Comparison of ENCODE assay signal across 8 cellular contexts in genomic region chr18:79396431-79397287, GRCh38. TPM values are rescaled to one million over a fixed set of nuclear protein-coding genes. Genes with fewer than 3 reads are reported as not detected.
A peak's percentile ranks its signal among the peaks of the same experiment; 100 is the strongest.
DNase-seq lines count a peak whose midpoint lies in the region; ATAC-seq, FAIRE-seq and TF ChIP-seq lines count a peak whose summit lies in the region.

No MANE protein-coding gene starts in this region.

- H3K27me3 ChIP-seq in GM12878 (replicated peaks in 1 of 2; ENCODE audit: control insufficient read depth in 2 of 2, insufficient read depth in 2 of 2, low read length in 1 of 2) = peaks cover 2 to 21% of the 10 kb centered on the region in 2 experiments; a peak in 3 of 4 replicates

- no TSS peak for BruUV-seq in GM12878 (replicated peaks; lab: Mats Ljungman, UMichigan)

- intact Hi-C loops in GM12878 (cut with micrococcal nuclease; ENCODE audit: unreplicated experiment) = loop anchor here (5.0 kb wide), 2 partner anchors 71 to 131 kb away; no protein-coding TSS in a partner anchor

- FAIRE-seq in GM19239 (lab: Jason Lieb, UNC) (peak; percentile 33), GM12878 (lab: Jason Lieb, UNC) (no peak)

- no peaks in the 10 kb centered on the region for H4K20me1 ChIP-seq in GM12878 (ENCODE audit: control insufficient read depth, insufficient read depth)

- POLR2A ChIA-PET in GM12878 (lab: Charles Lee) = interaction anchor here (0.6 to 1.5 kb wide), 4 partner anchors 9 to 127 kb away, joined by 3 to 9 read pairs (median 4); no protein-coding TSS in a partner anchor

- H3K9me3 ChIP-seq in GM12878 (replicated peaks; ENCODE audit: control insufficient read depth, insufficient read depth, low read length) = no peaks in the 10 kb centered on the region

- WGBS in GM12878 (ENCODE audit: insufficient coverage, insufficient replicate concordance, low lambda C conversion rate, missing lambda C conversion rate) = 15% methylated on average over 47 of the region's 69 CpGs

- H3K4me3 ChIP-seq in GM12878 = peak overlapping the region; percentile 30; the same call in 1 of the 2 replicates

- peak; percentile 69 for TF ChIP-seq RAD21 in GM12878 (IDR thresholded peaks at IDR 0.05; ENCODE audit: insufficient read depth, low read depth, low read length)

- H3K36me3 ChIP-seq in GM12878 (ENCODE audit: control insufficient read depth in 2 of 2, insufficient read depth in 2 of 2, low read length in 1 of 2) = no peaks in the 10 kb centered on the region

- no peak overlapping the region; the same call in 1 of the 2 replicates for H2AFZ ChIP-seq in GM12878 (ENCODE audit: control insufficient read depth, low read depth, low read length)

- ATAC-seq in GM12878 = peak; percentile 19
- no peak for ATAC-seq in stimulated activated naive CD8-positive, alpha-beta T cell treated with anti-CD3 and anti-CD28 coated beads, Interleukin-15, Interleukin-2, amounts not matched to agents 100 U/mL and 50 U/mL, for 24 hours
- ATAC-seq in HG03139 (IDR thresholded peaks at IDR 0.05; ENCODE audit: unreplicated experiment) = no peak

- H3K4me1 ChIP-seq in GM12878 (ENCODE audit: control insufficient read depth, insufficient read depth, low read length) = peaks cover 16% of the 10 kb centered on the region

- CTCF ChIA-PET in GM12878 (lab: Yijun Ruan, JAX) = interaction anchor here (0.6 to 3.7 kb wide), 14 partner anchors 16 to 247 kb away, joined by 3 to 31 read pairs (median 4); no protein-coding TSS in a partner anchor

- no peak overlapping the region for H3K27ac ChIP-seq in GM12878 (ENCODE audit: control insufficient read depth, insufficient read depth)

- DNase-seq in AG08395 (ENCODE audit: low spot score) (peak; percentile 49), GM19239 (ENCODE audit: insufficient read length, low spot score) (no peak), NOMO-1 treated with dmso at 0.1 percent for 144 hours (lab: John Stamatoyannopoulos, UW; ENCODE audit: unreplicated experiment) (peak; percentile 32), GM12878 (ENCODE audit: low read depth, low spot score) (no peak), kidney tubule cell (ENCODE audit: low spot score) (peak; percentile 31), DMS79 treated with DMSO at 0.1 percent for 48 hours (lab: John Stamatoyannopoulos, UW) (no peak)
- peak; percentile 59 for DNase-seq in stimulated activated naive CD8-positive, alpha-beta T cell treated with anti-CD3 and anti-CD28 coated beads, Interleukin-15, Interleukin-2, amounts not matched to agents 100 U/mL and 50 U/mL, for 24 hours

- SMC1A ChIA-PET in GM12878 (lab: Charles Lee; ENCODE audit: uncharacterized antibody, unreplicated experiment) = interaction anchor here (0.6 to 4.3 kb wide), 11 partner anchors 8 to 591 kb away, joined by 3 to 22 read pairs (median 4); no protein-coding TSS in a partner anchor

- peak; percentile 29 to 55 (median 33); a peak in 4 of 6 replicates for TF ChIP-seq CTCF in GM12878 (IDR thresholded peaks at IDR 0.05 in 2 of 3, conservative IDR thresholded peaks at IDR 0.05 in 1 of 3; ENCODE audit: control insufficient read depth in 2 of 3, extremely low read depth in 1 of 3, insufficient read depth in 1 of 3, low read depth in 3 of 3, low read length in 3 of 3)

- H3K9ac ChIP-seq in GM12878 (ENCODE audit: control insufficient read depth, insufficient read depth, low read length) = no peak overlapping the region; the same call in 1 of the 2 replicates

- peak; percentile 27 for TF ChIP-seq POLR2A in GM12878 (IDR thresholded peaks at IDR 0.05; ENCODE audit: low read depth, low read length)

- RAD21 ChIA-PET in GM12878 (lab: Charles Lee; ENCODE audit: unreplicated experiment) = interaction anchor here (0.6 to 4.4 kb wide), 13 partner anchors 9 to 247 kb away, joined by 3 to 38 read pairs (median 6); no protein-coding TSS in a partner anchor

- in situ Hi-C loops in GM12878 (cut with MboI) = loop anchor here (10.0 kb wide), 1 partner anchor 558 kb away; the partner anchor contains the start of gene SLC66A2

- peak overlapping the region; percentile 75 for H3K4me2 ChIP-seq in GM12878 (ENCODE audit: control insufficient read depth, insufficient read depth)

- H3K79me2 ChIP-seq in GM12878 (ENCODE audit: control insufficient read depth, insufficient read depth, low read length) = no peaks in the 10 kb centered on the region; the same call in 1 of the 2 replicates

- no peak for TF ChIP-seq EP300 in GM12878 (IDR thresholded peaks at IDR 0.05; ENCODE audit: borderline replicate concordance in 1 of 2, control insufficient read depth in 1 of 2, low read depth in 2 of 2, low read length in 2 of 2)

TF ChIP-seq in GM12878, 131 proteins besides CTCF, POLR2A, EP300 and RAD21 (continues in another document):
- TF ChIP-seq LARP7 (IDR thresholded peaks at IDR 0.05) (peak; percentile 27; the same call in 1 of the 2 replicates), ZBTB4 (CRISPR knock-in tag; IDR thresholded peaks at IDR 0.05) (no peak), ATF2 (IDR thresholded peaks at IDR 0.05; ENCODE audit: low read length) (no peak), IKZF1 (conservative IDR thresholded peaks at IDR 0.05) (peak; percentile 15; the same call in 1 of the 2 replicates), KAT2A (conservative IDR thresholded peaks at IDR 0.05; ENCODE audit: control insufficient read depth, low read depth, low read length) (no peak), PAX8 (IDR thresholded peaks at IDR 0.05) (no peak), RUNX3 (IDR thresholded peaks at IDR 0.05; ENCODE audit: low read length) (no peak)

RNA-seq across cellular contexts. Expression of gene NFATC1, which starts 0.9 kb away (rescaled TPM):
- 57.2 and 65.1 TPM in 2 replicates for total RNA-seq in GM12878 (2013; cell fraction: nucleolus; rRNA removed)
- total RNA-seq in GM12878 (2014; rRNA removed) = 6.4 and 6.7 TPM in 2 replicates
- total RNA-seq in GM12878 (2014; rRNA removed; fragmentation: Illumina TruSeq; extraction: Trizol) = 2.4 and 3.6 TPM in 2 replicates
- 17.5 and 20.8 TPM in 2 replicates for total RNA-seq in GM12878 (2021)
- 9.8 TPM for polyA plus RNA-seq in GM12878 (2011; ENCODE audit: low read depth)
- polyA plus RNA-seq in GM12878 (2011; rRNA removed) = 0.99 and 2.9 TPM in 2 replicates
- 3.3 and 4.5 TPM in 2 replicates for polyA plus RNA-seq in GM12878 (2011; cell fraction: cytosol; rRNA removed)
- polyA plus RNA-seq in GM12878 (2011; cell fraction: nucleus; rRNA removed) = 10.7 and 13.4 TPM in 2 replicates
- 14.9 and 19.6 TPM in 2 replicates for polyA plus RNA-seq in GM12878 (2012)
- polyA plus RNA-seq in GM12878 (2014; fragmentation: Illumina TruSeq; extraction: Trizol) = 3.1 and 4.7 TPM in 2 replicates
- 1 to 10 TPM in 1 of 2 experiments, under 1 TPM in 1; 0.84 to 2.6 TPM for polyA plus RNA-seq in GM12878 (2014; fragmentation: Nextera tagmentation; extraction: Ambion mirVana)
- 8.4 and 9.9 TPM in 2 replicates for polyA plus RNA-seq in GM12878 (2014; rRNA removed)
- 1 to 10 TPM; 5.4 to 6.8 TPM for polyA plus RNA-seq in GM12878 (2016; fragmentation: Nextera tagmentation; extraction: Ambion mirVana)
- polyA minus RNA-seq in GM12878 (2011; rRNA and poly(A)+ RNA removed) = 3.4 and 7.4 TPM in 2 replicates
- 7.1 TPM in 2 replicates for polyA minus RNA-seq in GM12878 (2011; cell fraction: cytosol; rRNA and poly(A)+ RNA removed)
- polyA minus RNA-seq in GM12878 (2011; cell fraction: nucleus; rRNA and poly(A)+ RNA removed) = 10.3 and 14.7 TPM in 2 replicates

Comparison
In these comparisons a context has a peak if more than half of its experiments do, and no peak if none do; other contexts are left out.
1. DNase-seq: peak in AG08395 (single experiment), NOMO-1 treated with dmso at 0.1 percent for 144 hours (single experiment), kidney tubule cell (single experiment) and stimulated activated naive CD8-positive, alpha-beta T cell treated with anti-CD3 and anti-CD28 coated beads, Interleukin-15, Interleukin-2, amounts not matched to agents 100 U/mL and 50 U/mL, for 24 hours (single experiment); none in GM19239 (single experiment), GM12878 (single experiment) and DMS79 treated with DMSO at 0.1 percent for 48 hours (single experiment).